Comparison of ENCODE assay signal across 8 cellular contexts in genomic region chr6:81075974-81076373, GRCh38.
DNase-seq lines count a peak whose midpoint lies in the region; ATAC-seq, FAIRE-seq and TF ChIP-seq lines count a peak whose summit lies in the region.

No MANE protein-coding gene starts in this region.

- H3K9me3 ChIP-seq in BE2C: no peaks in the 10 kb centered on the region
- H3K9me3 ChIP-seq in left lung: no peaks in the 10 kb centered on the region

- H3K27me3 ChIP-seq in BE2C (no peaks in the 10 kb centered on the region), left lung (no peaks in the 10 kb centered on the region)

- ATAC-seq in HG03159 (IDR thresholded peaks at IDR 0.05; ENCODE audit: unreplicated experiment): no peak
- ATAC-seq in left lung: no peak
- ATAC-seq in HG03571 (IDR thresholded peaks at IDR 0.05; ENCODE audit: unreplicated experiment): no peak

- TF ChIP-seq POLR2A in H54 (IDR thresholded peaks at IDR 0.05; ENCODE audit: low read depth, low read length): no peak

- intact Hi-C loops in left lung (cut with DNase I): no loop called here

- H3K27ac ChIP-seq in VCaP (no peak overlapping the region), left lung (no peak overlapping the region)

- no peak overlapping the region for H3K4me3 ChIP-seq in BE2C (ENCODE audit: low read depth, low read length)
- no peak overlapping the region for H3K4me3 ChIP-seq in left lung

- DNase-seq in BE2C (peak; percentile 24), H54 (ENCODE audit: insufficient read length, low spot score) (no peak), islet precursor cell (peak; percentile 72), NCI-H2029 treated with DMSO at 0.1 percent for 48 hours (lab: John Stamatoyannopoulos, UW) (no peak), left lung (no peak)

- H3K4me1 ChIP-seq in BE2C (no peaks in the 10 kb centered on the region), left lung (no peaks in the 10 kb centered on the region)

- peak; percentile 58 for FAIRE-seq in H54 (lab: Jason Lieb, UNC)

- no peaks in the 10 kb centered on the region for H3K36me3 ChIP-seq in BE2C
- no peaks in the 10 kb centered on the region for H3K36me3 ChIP-seq in left lung

- TF ChIP-seq CTCF in BE2C (IDR thresholded peaks at IDR 0.05; ENCODE audit: low read depth, low read length): peak; percentile 84
- peak; percentile 62 for TF ChIP-seq CTCF in VCaP (conservative IDR thresholded peaks at IDR 0.05)
- TF ChIP-seq CTCF in left lung (IDR thresholded peaks at IDR 0.05): peak in 1 of 2 donors; percentile 22

Comparison
In these comparisons a context has a peak if more than half of its experiments do, and no peak if none do; other contexts are left out.
1. DNase-seq: peak in BE2C (single experiment) and islet precursor cell (single experiment); none in H54 (single experiment), NCI-H2029 treated with DMSO at 0.1 percent for 48 hours (single experiment) and left lung (0 of 2).